In the genomic region with DNA sequence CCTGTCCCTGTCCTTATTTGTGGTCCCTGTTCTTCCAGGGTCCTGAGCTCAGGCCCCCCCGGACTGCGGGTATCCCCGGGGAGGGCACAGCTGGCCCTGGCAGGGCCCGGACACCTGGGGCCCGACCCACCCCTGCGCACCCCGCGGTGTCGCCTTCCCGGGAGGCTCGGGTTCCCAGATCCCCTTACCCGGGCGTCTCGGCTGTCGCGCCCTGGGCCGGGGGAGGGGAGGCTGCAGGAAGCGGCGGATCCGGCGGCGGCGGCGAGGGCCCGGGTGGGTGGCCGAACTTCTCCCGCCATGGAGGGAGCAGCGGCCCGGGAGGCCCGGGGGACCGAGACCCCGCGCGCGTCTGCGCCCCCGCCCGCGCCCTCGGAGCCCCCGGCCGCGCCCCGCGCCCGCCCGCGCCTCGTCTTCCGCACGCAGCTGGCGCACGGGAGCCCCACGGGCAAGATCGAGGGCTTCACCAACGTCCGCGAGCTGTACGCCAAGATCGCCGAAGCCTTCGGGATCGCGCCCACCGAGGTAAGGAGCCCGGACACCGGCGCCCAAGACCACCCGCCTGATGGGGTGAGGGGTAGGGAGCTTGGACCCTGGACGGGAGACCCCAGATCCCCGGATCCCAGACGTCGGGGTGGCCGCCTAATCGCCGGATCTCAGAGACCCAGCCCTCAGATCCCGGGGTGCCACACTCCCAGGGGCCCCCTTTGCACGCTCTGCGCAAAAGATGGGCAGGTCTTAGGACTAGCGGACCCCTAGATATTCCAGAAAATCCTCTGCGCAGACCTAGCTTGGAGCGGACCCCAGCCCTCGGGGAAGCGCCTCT, we compare ENCODE assay signal across 8 cellular contexts. TPM values are rescaled to one million over a fixed set of nuclear protein-coding genes. Genes with fewer than 3 reads are reported as not detected.
DNase-seq lines count a peak whose midpoint lies in the region; ATAC-seq and TF ChIP-seq lines count a peak whose summit lies in the region.

A gene with protein sequence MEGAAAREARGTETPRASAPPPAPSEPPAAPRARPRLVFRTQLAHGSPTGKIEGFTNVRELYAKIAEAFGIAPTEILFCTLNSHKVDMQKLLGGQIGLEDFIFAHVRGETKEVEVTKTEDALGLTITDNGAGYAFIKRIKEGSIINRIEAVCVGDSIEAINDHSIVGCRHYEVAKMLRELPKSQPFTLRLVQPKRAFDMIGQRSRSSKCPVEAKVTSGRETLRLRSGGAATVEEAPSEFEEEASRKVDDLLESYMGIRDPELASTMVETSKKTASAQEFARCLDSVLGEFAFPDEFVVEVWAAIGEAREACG (plus strand): TSS at position 178 of the 823 bp plus-strand sequence. CDS start 120 bp downstream, at position 298.

- peak; percentile 27 for ATAC-seq in activated CD8-positive, alpha-beta memory T cell treated with anti-CD3 and anti-CD28 coated beads, Interleukin-2, amount 10 ng/mL, durations not matched to agents 7 days and 5 days
- ATAC-seq in HG02610 (IDR thresholded peaks at IDR 0.05; ENCODE audit: unreplicated experiment) (no peak), omental fat pad (ENCODE audit: low FRiP score) (no peak)

- H3K27me3 ChIP-seq in stomach: peaks cover 2 to 31% (median 18%) of the 10 kb centered on the region in 3 donors

- H3K4me3 Mint-ChIP-seq in activated CD8-positive, alpha-beta memory T cell treated with anti-CD3 and anti-CD28 coated beads, Interleukin-2, amount 10 ng/mL, durations not matched to agents 7 days and 5 days: no peak within 1 kb of the TSS
- H3K4me3 Mint-ChIP-seq in activated naive CD4-positive, alpha-beta T cell treated with anti-CD3 and anti-CD28 coated beads, Interleukin-2, amount 50 U/mL, for 24 hours: peak within 1 kb of the TSS; percentile 55
- peak within 1 kb of the TSS; percentile 10 to 51 (median 44) for H3K4me3 Mint-ChIP-seq in immature natural killer cell

- TF ChIP-seq CTCF in stomach (IDR thresholded peaks at IDR 0.05): no peak
- no peak for TF ChIP-seq CTCF in omental fat pad (IDR thresholded peaks at IDR 0.05)

- WGBS in stomach, 5 donors: 2 to 30% (median 7%) methylated on average over 2 to 78 of the region's 84 CpGs

- intact Hi-C loops in stomach (cut with DNase I; ENCODE audit: low total_unique reads): no loop called here

- H3K4me1 ChIP-seq in stomach: peaks cover 14 to 26% (median 21%) of the 10 kb centered on the region in 4 donors

- peaks cover 6% of the 10 kb centered on the region for H3K27me3 Mint-ChIP-seq in activated CD8-positive, alpha-beta memory T cell treated with anti-CD3 and anti-CD28 coated beads, Interleukin-2, amount 10 ng/mL, durations not matched to agents 7 days and 5 days
- H3K27me3 Mint-ChIP-seq in activated naive CD4-positive, alpha-beta T cell treated with anti-CD3 and anti-CD28 coated beads, Interleukin-2, amount 50 U/mL, for 24 hours: no peaks in the 10 kb centered on the region
- peaks cover 1 to 2% (median 2%) of the 10 kb centered on the region in 3 donors for H3K27me3 Mint-ChIP-seq in immature natural killer cell (ENCODE audit: low read depth in 3 of 3)

- H3K4me3 ChIP-seq in stomach: peak within 1 kb of the TSS; percentile 27 to 47 (median 37)

- H3K27ac ChIP-seq in stomach: peak within 1 kb of the TSS in 2 of 5 donors; percentile 21 to 42

- no peaks in the 10 kb centered on the region for H3K9me3 Mint-ChIP-seq in activated CD8-positive, alpha-beta memory T cell treated with anti-CD3 and anti-CD28 coated beads, Interleukin-2, amount 10 ng/mL, durations not matched to agents 7 days and 5 days (ENCODE audit: low read depth)
- no peaks in the 10 kb centered on the region for H3K9me3 Mint-ChIP-seq in activated naive CD4-positive, alpha-beta T cell treated with anti-CD3 and anti-CD28 coated beads, Interleukin-2, amount 50 U/mL, for 24 hours
- no peaks in the 10 kb centered on the region for H3K9me3 Mint-ChIP-seq in immature natural killer cell

- TF ChIP-seq POLR2A in stomach (IDR thresholded peaks at IDR 0.05): no peak

- no peaks in the 10 kb centered on the region for H3K4me1 Mint-ChIP-seq in activated CD8-positive, alpha-beta memory T cell treated with anti-CD3 and anti-CD28 coated beads, Interleukin-2, amount 10 ng/mL, durations not matched to agents 7 days and 5 days
- no peaks in the 10 kb centered on the region for H3K4me1 Mint-ChIP-seq in activated naive CD4-positive, alpha-beta T cell treated with anti-CD3 and anti-CD28 coated beads, Interleukin-2, amount 50 U/mL, for 24 hours
- peaks cover 0 to 2% of the 10 kb centered on the region in 2 donors for H3K4me1 Mint-ChIP-seq in immature natural killer cell

- no peak within 1 kb of the TSS for H3K27ac Mint-ChIP-seq in activated CD8-positive, alpha-beta memory T cell treated with anti-CD3 and anti-CD28 coated beads, Interleukin-2, amount 10 ng/mL, durations not matched to agents 7 days and 5 days
- H3K27ac Mint-ChIP-seq in activated naive CD4-positive, alpha-beta T cell treated with anti-CD3 and anti-CD28 coated beads, Interleukin-2, amount 50 U/mL, for 24 hours: no peak within 1 kb of the TSS
- H3K27ac Mint-ChIP-seq in immature natural killer cell: no peak within 1 kb of the TSS

- H3K36me3 ChIP-seq in stomach: no peaks in the 10 kb centered on the region

- no peaks in the 10 kb centered on the region for H3K9me3 ChIP-seq in stomach

- TF ChIP-seq EP300 in stomach (IDR thresholded peaks at IDR 0.05): no peak

- CTCF ChIA-PET in activated CD8-positive, alpha-beta memory T cell treated with anti-CD3 and anti-CD28 coated beads, Interleukin-2, amount 10 ng/mL, durations not matched to agents 7 days and 5 days (lab: Charles Lee): interaction anchor here (0.5 to 1.7 kb wide), 7 partner anchors 16 to 68 kb away, joined by 3 to 7 read pairs (median 4); a partner anchor contains a TSS

- no peaks in the 10 kb centered on the region for H3K36me3 Mint-ChIP-seq in activated CD8-positive, alpha-beta memory T cell treated with anti-CD3 and anti-CD28 coated beads, Interleukin-2, amount 10 ng/mL, durations not matched to agents 7 days and 5 days
- H3K36me3 Mint-ChIP-seq in activated naive CD4-positive, alpha-beta T cell treated with anti-CD3 and anti-CD28 coated beads, Interleukin-2, amount 50 U/mL, for 24 hours: no peaks in the 10 kb centered on the region
- H3K36me3 Mint-ChIP-seq in immature natural killer cell: no peaks in the 10 kb centered on the region

- DNase-seq in activated CD8-positive, alpha-beta memory T cell treated with anti-CD3 and anti-CD28 coated beads, Interleukin-2, amount 10 ng/mL, durations not matched to agents 7 days and 5 days: no peak
- no peak for DNase-seq in activated CD8-positive, alpha-beta memory T cell treated with anti-CD3 and anti-CD28 coated beads, Interleukin-2, amount 50 U/mL, for 48 hours
- DNase-seq in immature natural killer cell (no peak), stomach (no peak), omental fat pad (ENCODE audit: low spot score) (no peak), HCEC 1CT (no peak)

RNA-seq across cellular contexts. Expression of the gene that starts here (rescaled TPM):
- total RNA-seq in activated CD8-positive, alpha-beta memory T cell treated with anti-CD3 and anti-CD28 coated beads, Interleukin-2, amount 10 ng/mL, durations not matched to agents 7 days and 5 days: under 1 TPM; 0.15 to 0.23 TPM
- polyA plus RNA-seq in immature natural killer cell (under 1 TPM in 2 of 3 donors, not detected in 1; 0.04 to 0.95 TPM), stomach (1 to 10 TPM in 2 of 3 donors, under 1 TPM in 1; 0.75 to 2.0 (median 1.1) TPM)
- total RNA-seq in stomach (1 to 10 TPM in 1 of 5 donors, not detected in 4; 2.9 TPM), omental fat pad (1 to 10 TPM in 2 of 4 donors, under 1 TPM in 2; 0.56 to 3.0 (median 1.0) TPM)

Comparison
In these comparisons a context has a peak if more than half of its experiments do, and no peak if none do; other contexts are left out.
1. Peak in ATAC-seq in activated CD8-positive, alpha-beta memory T cell treated with anti-CD3 and anti-CD28 coated beads, Interleukin-2, amount 10 ng/mL, durations not matched to agents 7 days and 5 days; RNA of the gene not detected or under 1 TPM.